28 cellular contexts compared by ENCODE assay signal in genomic region chr14:93540235-93540634, GRCh38.
"Had no signal": no experiment of that assay in that cellular context is flagged by ENCODE, and none has a peak within 500 bp of the region (broad histone marks: within the 10 kb centered on the region; RNA-seq: fewer than 3 reads in every experiment).

No MANE protein-coding gene starts in this region.

- DNase-seq: naive thymus-derived CD8-positive, alpha-beta T cell; nephron progenitor cell; occipital lobe; ovary; psoas muscle; right cardiac atrium; spleen; stimulated activated CD4-positive, alpha-beta T cell treated with anti-CD3 and anti-CD28 coated beads, Interleukin-12 subunit alpha, Interleukin-12 subunit beta, amount 100 ng/mL, for 4 hours; stimulated activated CD4-positive, alpha-beta T cell treated with anti-CD3 and anti-CD28 coated beads, Interleukin-1b, Interleukin-23, amount 100 ng/mL, for 48 hours; stimulated activated CD4-positive, alpha-beta T cell treated with anti-CD3 and anti-CD28 coated beads, Interleukin-4, amount 100 ng/mL, for 1 hour; stimulated activated CD4-positive, alpha-beta T cell treated with anti-CD3 and anti-CD28 coated beads, Interleukin-4, amount 100 ng/mL, for 4 hours; stimulated activated CD8-positive, alpha-beta memory T cell treated with anti-CD3 and anti-CD28 coated beads, Interleukin-4, amount 100 ng/mL, for 48 hours; stimulated activated naive CD4-positive, alpha-beta T cell; stimulated activated naive CD8-positive, alpha-beta T cell treated with anti-CD3 and anti-CD28 coated beads, Interleukin-15, amount 100 ng/mL, for 72 hours; stimulated activated naive CD8-positive, alpha-beta T cell treated with anti-CD3 and anti-CD28 coated beads, Interleukin-15, Interleukin-2, amounts not matched to agents 100 U/mL and 50 U/mL, for 24 hours; substantia nigra; testis; tibial artery; transverse colon; upper lobe of right lung; uterus had no signal

- H3K9me3 ChIP-seq: ovary, psoas muscle, spleen, suprapubic skin, testis, tibial artery, transverse colon, upper lobe of right lung, uterus had no signal

- H3K27me3 ChIP-seq: ovary, spleen, testis, tibial artery, transverse colon, upper lobe of right lung, uterus had no signal

- H2AFZ ChIP-seq: parathyroid adenoma had no signal

- ATAC-seq: naive thymus-derived CD8-positive, alpha-beta T cell; natural killer cell treated with Interleukin-12 subunit alpha and Interleukin-12 subunit beta and Interleukin-15 and Interleukin-18, amount 100 ng/mL, for 72 hours; psoas muscle; right cardiac atrium; sciatic nerve; stimulated activated memory B cell treated with anti-CD40 and anti-IgM and Interleukin-4, amounts not matched to agents 10 μg/mL and 1 μg/mL and 100 μg/mL, for 72 hours; stimulated activated naive CD8-positive, alpha-beta T cell treated with anti-CD3 and anti-CD28 coated beads, Interleukin-15, amount 100 ng/mL, for 72 hours; stimulated activated naive CD8-positive, alpha-beta T cell treated with anti-CD3 and anti-CD28 coated beads, Interleukin-15, Interleukin-2, amounts not matched to agents 100 U/mL and 50 U/mL, for 24 hours; upper lobe of right lung had no signal

- H3K36me3 ChIP-seq: ovary, spleen, suprapubic skin, tibial artery, transverse colon, upper lobe of right lung, uterus had no signal

- H3K4me3 ChIP-seq: ovary, psoas muscle, skin epidermis, smooth muscle cell, spleen, suprapubic skin, testis, tibial artery, transverse colon, upper lobe of right lung, uterus had no signal

- H3K27ac ChIP-seq: ovary, parathyroid adenoma, psoas muscle, skin epidermis, spleen, suprapubic skin, testis, tibial artery, transverse colon, upper lobe of right lung, uterus had no signal

- H3K4me1 ChIP-seq: psoas muscle, suprapubic skin, testis, tibial artery, transverse colon, upper lobe of right lung, uterus had no signal

- H3K9ac ChIP-seq: parathyroid adenoma had no signal

- H3K4me2 ChIP-seq: smooth muscle cell had no signal
